In the genomic region with DNA sequence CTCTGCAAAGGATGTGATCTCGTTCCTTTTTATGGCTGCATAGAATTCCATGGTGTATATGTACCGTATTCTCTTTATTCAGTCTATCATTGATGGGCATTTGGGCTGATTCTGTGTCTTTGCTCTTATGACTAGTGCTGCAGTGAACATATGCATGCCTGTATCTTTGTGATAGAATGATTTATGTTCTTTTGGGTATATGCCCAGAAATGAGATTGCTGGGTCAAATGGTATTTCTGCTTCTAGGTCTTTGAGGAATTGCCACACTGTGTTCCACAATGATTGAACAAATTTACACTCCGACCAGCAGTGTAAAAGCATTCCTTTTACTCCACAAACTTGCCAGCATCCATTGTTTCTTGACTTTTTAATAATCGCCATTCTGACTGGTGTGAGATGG, we compare ENCODE assay signal across 30 cellular contexts.
DNase-seq lines count a peak whose midpoint lies in the region; ATAC-seq and TF ChIP-seq lines count a peak whose summit lies in the region.
"Had no signal": no experiment of that assay in that cellular context is flagged by ENCODE, and none has a peak within 500 bp of the region (broad histone marks: within the 10 kb centered on the region; RNA-seq: fewer than 3 reads in every experiment).

No MANE protein-coding gene starts in this region.

- POLR2A ChIA-PET in HEK293T (lab: Yijun Ruan, JAX) = no interaction called here

- H3K27ac Mint-ChIP-seq in activated T-cell treated with anti-CD3 and anti-CD28 coated beads, Interleukin-2, amount 50 U/mL, for 24 hours = no peak overlapping the region
- H3K27ac Mint-ChIP-seq: activated naive CD4-positive, alpha-beta T cell treated with anti-CD3 and anti-CD28 coated beads, Interleukin-2, amount 10 ng/mL, durations not matched to agents 7 days and 5 days; activated T-helper 1 cell treated with anti-CD3 and anti-CD28 coated beads, Interleukin-12 subunit alpha, Interleukin-12 subunit beta, Interleukin-2, Interleukin-4 antibody, amounts not matched to agents 30 ng/mL and 10 ng/mL and 1 ng/mL, durations not matched to agents 14 hours and 24 hours and 36 hours; naive thymus-derived CD4-positive, alpha-beta T cell; stimulated activated naive CD8-positive, alpha-beta T cell treated with anti-CD3 and anti-CD28 coated beads, Interleukin-15, Interleukin-2, amounts not matched to agents 100 ng/mL and 50 ng/mL, for 24 hours had no signal

- no peak overlapping the region for H3K4me3 ChIP-seq in fibroblast of mammary gland (ENCODE audit: control insufficient read depth, low read depth, low read length)
- H3K4me3 ChIP-seq: A549, esophagus muscularis mucosa, Peyer's patch, prostate gland, SJCRH30, thoracic aorta had no signal

- no peak for TF ChIP-seq CTCF in fibroblast of mammary gland (conservative IDR thresholded peaks at IDR 0.05; ENCODE audit: control insufficient read depth, insufficient read depth, low read depth, low read length)

- H3K4me3 Mint-ChIP-seq in activated T-cell treated with anti-CD3 and anti-CD28 coated beads, Interleukin-2, amount 50 U/mL, for 24 hours = no peak overlapping the region
- H3K4me3 Mint-ChIP-seq: activated naive CD4-positive, alpha-beta T cell treated with anti-CD3 and anti-CD28 coated beads, Interleukin-2, amount 10 ng/mL, durations not matched to agents 7 days and 5 days; activated T-helper 1 cell treated with anti-CD3 and anti-CD28 coated beads, Interleukin-12 subunit alpha, Interleukin-12 subunit beta, Interleukin-2, Interleukin-4 antibody, amounts not matched to agents 30 ng/mL and 10 ng/mL and 1 ng/mL, durations not matched to agents 14 hours and 24 hours and 36 hours; naive thymus-derived CD4-positive, alpha-beta T cell; stimulated activated naive CD8-positive, alpha-beta T cell treated with anti-CD3 and anti-CD28 coated beads, Interleukin-15, Interleukin-2, amounts not matched to agents 100 ng/mL and 50 ng/mL, for 24 hours had no signal

- CTCF ChIA-PET in HEK293T (lab: Yijun Ruan, JAX) = interaction anchor here (1.2 kb wide), 1 partner anchor 8 kb away, joined by 4 read pairs; no protein-coding TSS in a partner anchor

- no peak for ATAC-seq in GM19324 (IDR thresholded peaks at IDR 0.05; ENCODE audit: low FRiP score, unreplicated experiment)
- no peak for ATAC-seq in GM18511 (IDR thresholded peaks at IDR 0.05; ENCODE audit: unreplicated experiment)

- no peaks in the 10 kb centered on the region for H3K36me3 Mint-ChIP-seq in activated T-cell treated with anti-CD3 and anti-CD28 coated beads, Interleukin-2, amount 50 U/mL, for 24 hours (ENCODE audit: low read depth)
- H3K36me3 Mint-ChIP-seq: activated naive CD4-positive, alpha-beta T cell treated with anti-CD3 and anti-CD28 coated beads, Interleukin-2, amount 10 ng/mL, durations not matched to agents 7 days and 5 days; naive thymus-derived CD4-positive, alpha-beta T cell had no signal

- peak; percentile 42 for DNase-seq in A172 (ENCODE audit: low spot score)
- DNase-seq in HEK293T (ENCODE audit: extremely low spot score) = no peak
- peak; percentile 81 for DNase-seq in amniotic epithelial cell (ENCODE audit: low read depth)
- peak; percentile 65 for DNase-seq in fibroblast of mammary gland (ENCODE audit: low read depth)
- DNase-seq in activated naive CD4-positive, alpha-beta T cell treated with anti-CD3 and anti-CD28 coated beads, Interleukin-2, amount 50 U/mL, for 16 hours = no peak
- no peak for DNase-seq in activated T-cell treated with anti-CD3 and anti-CD28 coated beads, Interleukin-2, amount 50 U/mL, for 24 hours
- DNase-seq: activated CD4-positive, CD25-positive, alpha-beta regulatory T cell; activated naive CD4-positive, alpha-beta T cell treated with anti-CD3 and anti-CD28 coated beads, Interleukin-2, amount 10 ng/mL, durations not matched to agents 7 days and 5 days; amygdala; BE2C; COR-L47; cortex of kidney; DMS79; GOT3; islet precursor cell; midbrain; naive thymus-derived CD4-positive, alpha-beta T cell; NCI-H2029; NCI-H526 treated with DMSO at 0.1 percent for 48 hours; Peyer's patch; SJCRH30; T-helper 1 cell had no signal

- H3K4me1 Mint-ChIP-seq in activated T-cell treated with anti-CD3 and anti-CD28 coated beads, Interleukin-2, amount 50 U/mL, for 24 hours (ENCODE audit: low read depth) = peaks cover 19% of the 10 kb centered on the region

- no peaks in the 10 kb centered on the region for H3K27me3 Mint-ChIP-seq in activated T-cell treated with anti-CD3 and anti-CD28 coated beads, Interleukin-2, amount 50 U/mL, for 24 hours
- H3K27me3 Mint-ChIP-seq: activated naive CD4-positive, alpha-beta T cell treated with anti-CD3 and anti-CD28 coated beads, Interleukin-2, amount 10 ng/mL, durations not matched to agents 7 days and 5 days; naive thymus-derived CD4-positive, alpha-beta T cell; stimulated activated naive CD8-positive, alpha-beta T cell treated with anti-CD3 and anti-CD28 coated beads, Interleukin-15, Interleukin-2, amounts not matched to agents 100 ng/mL and 50 ng/mL, for 24 hours had no signal

- no peaks in the 10 kb centered on the region for H3K9me3 Mint-ChIP-seq in activated T-cell treated with anti-CD3 and anti-CD28 coated beads, Interleukin-2, amount 50 U/mL, for 24 hours
- H3K9me3 Mint-ChIP-seq: activated naive CD4-positive, alpha-beta T cell treated with anti-CD3 and anti-CD28 coated beads, Interleukin-2, amount 10 ng/mL, durations not matched to agents 7 days and 5 days; activated T-helper 1 cell treated with anti-CD3 and anti-CD28 coated beads, Interleukin-12 subunit alpha, Interleukin-12 subunit beta, Interleukin-2, Interleukin-4 antibody, amounts not matched to agents 30 ng/mL and 10 ng/mL and 1 ng/mL, durations not matched to agents 14 hours and 24 hours and 36 hours; naive thymus-derived CD4-positive, alpha-beta T cell; stimulated activated naive CD8-positive, alpha-beta T cell treated with anti-CD3 and anti-CD28 coated beads, Interleukin-15, Interleukin-2, amounts not matched to agents 100 ng/mL and 50 ng/mL, for 24 hours had no signal

TF ChIP-seq in HEK293T, 16 proteins besides CTCF, POLR2A, EP300 and RAD21:
- TF ChIP-seq SUZ12 (IDR thresholded peaks at IDR 0.05) = no peak
- TF ChIP-seq, protein P1, sequence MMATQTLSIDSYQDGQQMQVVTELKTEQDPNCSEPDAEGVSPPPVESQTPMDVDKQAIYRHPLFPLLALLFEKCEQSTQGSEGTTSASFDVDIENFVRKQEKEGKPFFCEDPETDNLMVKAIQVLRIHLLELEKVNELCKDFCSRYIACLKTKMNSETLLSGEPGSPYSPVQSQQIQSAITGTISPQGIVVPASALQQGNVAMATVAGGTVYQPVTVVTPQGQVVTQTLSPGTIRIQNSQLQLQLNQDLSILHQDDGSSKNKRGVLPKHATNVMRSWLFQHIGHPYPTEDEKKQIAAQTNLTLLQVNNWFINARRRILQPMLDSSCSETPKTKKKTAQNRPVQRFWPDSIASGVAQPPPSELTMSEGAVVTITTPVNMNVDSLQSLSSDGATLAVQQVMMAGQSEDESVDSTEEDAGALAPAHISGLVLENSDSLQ (IDR thresholded peaks at IDR 0.05) = 0 out of 2 replicates have a peak, but pooled peaks have one; percentile 16
TF ChIP-seq in HEK293T: peak in this region for 1.

Comparison
In these comparisons a context has a peak if more than half of its experiments do, and no peak if none do; other contexts are left out.
1. DNase-seq: peak in A172 (single experiment), amniotic epithelial cell (single experiment) and fibroblast of mammary gland (single experiment); none in HEK293T (single experiment), activated naive CD4-positive, alpha-beta T cell treated with anti-CD3 and anti-CD28 coated beads, Interleukin-2, amount 50 U/mL, for 16 hours (single experiment) and activated T-cell treated with anti-CD3 and anti-CD28 coated beads, Interleukin-2, amount 50 U/mL, for 24 hours (single experiment).